ENCODE assay signal across 22 cellular contexts in the genomic region with DNA sequence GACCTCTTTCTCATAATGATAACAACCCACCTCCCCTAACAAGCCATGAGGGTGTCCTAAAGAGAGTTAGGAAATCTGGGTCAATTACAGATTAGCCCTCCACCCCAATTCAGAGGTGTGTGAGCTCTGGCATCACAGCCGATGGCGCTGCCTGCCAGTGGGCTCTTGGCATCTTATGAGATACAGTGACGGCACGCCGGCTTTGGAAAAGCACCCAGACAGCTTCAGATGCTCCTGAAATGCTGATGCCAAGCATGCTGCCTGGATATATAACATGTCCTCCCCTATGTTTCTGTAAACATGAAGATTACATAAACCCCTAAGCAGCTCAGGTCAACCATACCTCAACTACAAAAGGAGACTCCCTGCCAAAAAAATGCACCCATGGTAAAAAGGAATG.
"Had no signal": no experiment of that assay in that cellular context is flagged by ENCODE, and none has a peak within 500 bp of the region (broad histone marks: within the 10 kb centered on the region; RNA-seq: fewer than 3 reads in every experiment).

No MANE protein-coding gene starts in this region.

- ATAC-seq: activated CD4-positive, CD25-positive, alpha-beta regulatory T cell treated with anti-CD3 and anti-CD28 coated beads, Interleukin-2, amount 50 U/mL, for 24 hours; activated CD8-positive, alpha-beta T cell treated with anti-CD3 and anti-CD28 coated beads for 36 hours; activated T-cell treated with anti-CD3 and anti-CD28 coated beads, Interleukin-2, amount 50 U/mL, for 72 hours; body of pancreas; SK-N-SH treated with all-trans-retinoic acid at 6 μM for 48 hours had no signal

- H3K27ac ChIP-seq: ascending aorta, body of pancreas, Peyer's patch, RWPE1, SJSA1 had no signal

- H3K36me3 ChIP-seq: ascending aorta, Peyer's patch, SJSA1 had no signal

- DNase-seq: activated CD4-positive, alpha-beta T cell treated with anti-CD3 and anti-CD28 coated beads for 4 hours; activated CD8-positive, alpha-beta memory T cell treated with anti-CD3 and anti-CD28 coated beads, Interleukin-2, amount 50 U/mL, for 4 hours; activated CD8-positive, alpha-beta T cell treated with anti-CD3 and anti-CD28 coated beads for 36 hours; activated naive CD4-positive, alpha-beta T cell treated with anti-CD3 and anti-CD28 coated beads, Interleukin-2, amount 50 U/mL, for 16 hours; activated T-cell treated with anti-CD3 and anti-CD28 coated beads, Interleukin-2, amount 50 U/mL, for 72 hours; body of pancreas; IMR-90; Kasumi-1; KBM-7; NCI-H1048; NCI-H146; NCI-H187 treated with DMSO at 0.1 percent for 48 hours; NCI-H2081 treated with DMSO at 0.1 percent for 48 hours; NCI-H524; Peyer's patch; SHP77; SW 1271 had no signal

- H3K27me3 ChIP-seq: ascending aorta, body of pancreas, Peyer's patch, SJSA1 had no signal

- H3K4me1 ChIP-seq: ascending aorta, body of pancreas had no signal

- H3K9me3 ChIP-seq: ascending aorta, body of pancreas, Peyer's patch, SJSA1 had no signal

- H3K4me3 ChIP-seq: ascending aorta, body of pancreas, Peyer's patch, SJSA1 had no signal
